ENCODE assay signal across 11 cellular contexts in genomic region chr1:16724718-16725438, GRCh38. TPM values are rescaled to one million over a fixed set of nuclear protein-coding genes. Genes with fewer than 3 reads are reported as not detected.
DNase-seq lines count a peak whose midpoint lies in the region; ATAC-seq and TF ChIP-seq lines count a peak whose summit lies in the region.
"Had no signal": no experiment of that assay in that cellular context is flagged by ENCODE, and none has a peak within 500 bp of the region (broad histone marks: within the 10 kb centered on the region; RNA-seq: fewer than 3 reads in every experiment).

No MANE protein-coding gene starts in this region.

- H3K36me3 Mint-ChIP-seq in activated naive CD8-positive, alpha-beta T cell treated with anti-CD3 and anti-CD28 coated beads, Interleukin-2, amount 10 ng/mL, durations not matched to agents 7 days and 5 days, result no peaks in the 10 kb centered on the region
- no peaks in the 10 kb centered on the region for H3K36me3 Mint-ChIP-seq in activated naive CD8-positive, alpha-beta T cell treated with anti-CD3 and anti-CD28 coated beads for 36 hours
- H3K36me3 Mint-ChIP-seq in HFFc6 (ENCODE audit: low read depth), result no peaks in the 10 kb centered on the region

- no peaks in the 10 kb centered on the region for H3K4me1 ChIP-seq in upper lobe of right lung

- no peak overlapping the region for H3K4me3 ChIP-seq in upper lobe of right lung

- no peak overlapping the region for H3K27ac Mint-ChIP-seq in activated naive CD8-positive, alpha-beta T cell treated with anti-CD3 and anti-CD28 coated beads, Interleukin-2, amount 10 ng/mL, durations not matched to agents 7 days and 5 days
- H3K27ac Mint-ChIP-seq in activated naive CD8-positive, alpha-beta T cell treated with anti-CD3 and anti-CD28 coated beads for 36 hours, result no peak overlapping the region
- no peak overlapping the region for H3K27ac Mint-ChIP-seq in HFFc6

- peaks cover 1% of the 10 kb centered on the region for H3K4me1 Mint-ChIP-seq in activated naive CD8-positive, alpha-beta T cell treated with anti-CD3 and anti-CD28 coated beads, Interleukin-2, amount 10 ng/mL, durations not matched to agents 7 days and 5 days
- no peaks in the 10 kb centered on the region for H3K4me1 Mint-ChIP-seq in activated naive CD8-positive, alpha-beta T cell treated with anti-CD3 and anti-CD28 coated beads for 36 hours
- no peaks in the 10 kb centered on the region for H3K4me1 Mint-ChIP-seq in HFFc6 (ENCODE audit: low read depth)

- H3K27me3 ChIP-seq in upper lobe of right lung, result peaks cover 34% of the 10 kb centered on the region

- H3K27ac ChIP-seq in upper lobe of right lung, result no peak overlapping the region

- H3K36me3 ChIP-seq in upper lobe of right lung, result no peaks in the 10 kb centered on the region

- peaks cover 24% of the 10 kb centered on the region for H3K27me3 Mint-ChIP-seq in activated naive CD8-positive, alpha-beta T cell treated with anti-CD3 and anti-CD28 coated beads, Interleukin-2, amount 10 ng/mL, durations not matched to agents 7 days and 5 days
- peaks cover under 1% of the 10 kb centered on the region for H3K27me3 Mint-ChIP-seq in activated naive CD8-positive, alpha-beta T cell treated with anti-CD3 and anti-CD28 coated beads for 36 hours
- peaks cover 9% of the 10 kb centered on the region for H3K27me3 Mint-ChIP-seq in HFFc6 (ENCODE audit: insufficient read depth)

- no peaks in the 10 kb centered on the region for H3K9me3 ChIP-seq in upper lobe of right lung

- intact Hi-C loops in upper lobe of right lung (cut with DNase I), result no loop called here

- peak; percentile 42 for DNase-seq in activated naive CD8-positive, alpha-beta T cell treated with anti-CD3 and anti-CD28 coated beads, Interleukin-2, amount 10 ng/mL, durations not matched to agents 7 days and 5 days
- no peak for DNase-seq in activated naive CD8-positive, alpha-beta T cell treated with anti-CD3 and anti-CD28 coated beads for 36 hours
- DNase-seq in ecto neural progenitor cell (ENCODE audit: low spot score), result peak; percentile 55
- peak; percentile 96 for DNase-seq in mesenteric fat pad (ENCODE audit: low spot score)
- DNase-seq in upper lobe of right lung, result peak; percentile 65
- no peak for DNase-seq in HFFc6
- DNase-seq: AML-193; central memory CD4-positive, alpha-beta T cell; NCI-H2081 treated with DMSO at 0.1 percent for 48 hours had no signal

- POLR2A ChIA-PET in activated naive CD8-positive, alpha-beta T cell treated with anti-CD3 and anti-CD28 coated beads, Interleukin-2, amount 10 ng/mL, durations not matched to agents 7 days and 5 days (lab: Charles Lee), result no interaction called here

- TF ChIP-seq CTCF in upper lobe of right lung (IDR thresholded peaks at IDR 0.05), result no peak
- no peak for TF ChIP-seq CTCF in HFFc6 (IDR thresholded peaks at IDR 0.05)

- no peak overlapping the region for H3K4me3 Mint-ChIP-seq in activated naive CD8-positive, alpha-beta T cell treated with anti-CD3 and anti-CD28 coated beads, Interleukin-2, amount 10 ng/mL, durations not matched to agents 7 days and 5 days
- H3K4me3 Mint-ChIP-seq in activated naive CD8-positive, alpha-beta T cell treated with anti-CD3 and anti-CD28 coated beads for 36 hours, result no peak overlapping the region
- H3K4me3 Mint-ChIP-seq in HFFc6, result no peak overlapping the region

- ATAC-seq in activated naive CD8-positive, alpha-beta T cell treated with anti-CD3 and anti-CD28 coated beads, Interleukin-2, amount 10 ng/mL, durations not matched to agents 7 days and 5 days (ENCODE audit: low read depth), result no peak
- ATAC-seq in upper lobe of right lung (peak; percentile 36), GM21786 (IDR thresholded peaks at IDR 0.05; ENCODE audit: unreplicated experiment) (no peak), HG02938 (IDR thresholded peaks at IDR 0.05; ENCODE audit: unreplicated experiment) (no peak)

- H3K9me3 Mint-ChIP-seq in activated naive CD8-positive, alpha-beta T cell treated with anti-CD3 and anti-CD28 coated beads, Interleukin-2, amount 10 ng/mL, durations not matched to agents 7 days and 5 days, result no peaks in the 10 kb centered on the region
- H3K9me3 Mint-ChIP-seq in activated naive CD8-positive, alpha-beta T cell treated with anti-CD3 and anti-CD28 coated beads for 36 hours, result no peaks in the 10 kb centered on the region
- H3K9me3 Mint-ChIP-seq in HFFc6, result no peaks in the 10 kb centered on the region

RNA-seq across cellular contexts. Expression of gene RNU1-4, which starts 15.4 kb away (rescaled TPM):
- total RNA-seq in activated naive CD8-positive, alpha-beta T cell treated with anti-CD3 and anti-CD28 coated beads, Interleukin-2, amount 10 ng/mL, durations not matched to agents 7 days and 5 days, result 1,000 to 10,000 TPM; 3,257 to 3,430 TPM
- 100 to 1,000 TPM; 874 to 961 TPM for total RNA-seq in activated naive CD8-positive, alpha-beta T cell treated with anti-CD3 and anti-CD28 coated beads for 36 hours
- 6,165 TPM for total RNA-seq in mesenteric fat pad
- 6,622 TPM for total RNA-seq in upper lobe of right lung
- total RNA-seq in HFFc6 (2021; fragmentation: NEBNext Ultra II Directional; extraction: Animal tissue kit (Norgen Biotek cat#: 25700)), result 1,000 to 10,000 TPM; 1,191 to 2,394 (median 1,819) TPM

RNA-seq across cellular contexts. Expression of gene RNU1-3, which starts 58.1 kb away (rescaled TPM):
- total RNA-seq in activated naive CD8-positive, alpha-beta T cell treated with anti-CD3 and anti-CD28 coated beads, Interleukin-2, amount 10 ng/mL, durations not matched to agents 7 days and 5 days, result 1,000 to 10,000 TPM; 3,257 to 3,430 TPM
- total RNA-seq in activated naive CD8-positive, alpha-beta T cell treated with anti-CD3 and anti-CD28 coated beads for 36 hours, result 100 to 1,000 TPM; 874 to 961 TPM
- total RNA-seq in mesenteric fat pad, result 6,165 TPM
- 6,622 TPM for total RNA-seq in upper lobe of right lung
- 1,000 to 10,000 TPM; 1,191 to 2,394 (median 1,819) TPM for total RNA-seq in HFFc6 (2021; fragmentation: NEBNext Ultra II Directional; extraction: Animal tissue kit (Norgen Biotek cat#: 25700))

Comparison
In these comparisons a context has a peak if more than half of its experiments do, and no peak if none do; other contexts are left out.
1. DNase-seq: peak in activated naive CD8-positive, alpha-beta T cell treated with anti-CD3 and anti-CD28 coated beads, Interleukin-2, amount 10 ng/mL, durations not matched to agents 7 days and 5 days (single experiment), ecto neural progenitor cell (single experiment), mesenteric fat pad (single experiment) and upper lobe of right lung (single experiment); none in activated naive CD8-positive, alpha-beta T cell treated with anti-CD3 and anti-CD28 coated beads for 36 hours (single experiment) and HFFc6 (single experiment).